Comparison of ENCODE assay signal across 22 cellular contexts in the genomic region with DNA sequence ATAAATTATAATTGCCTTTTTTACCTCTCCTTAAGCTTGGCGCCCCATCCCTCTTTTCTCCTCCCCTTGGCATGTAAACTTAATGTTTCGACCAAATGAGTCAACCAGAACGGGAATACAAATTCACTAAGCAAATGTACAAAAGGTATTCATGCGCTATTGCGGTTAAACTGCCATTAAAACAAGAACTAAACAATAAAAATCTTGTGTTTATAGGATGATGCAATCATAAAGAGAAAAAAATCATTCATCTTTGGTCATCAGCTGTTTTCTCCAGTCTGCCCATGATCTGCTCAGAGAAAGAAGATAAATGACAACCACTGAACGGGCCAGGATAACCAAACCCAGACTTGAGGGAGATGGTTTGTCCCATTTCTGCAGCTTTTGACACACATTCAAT.
"Had no signal": no experiment of that assay in that cellular context is flagged by ENCODE, and none has a peak within 500 bp of the region (broad histone marks: within the 10 kb centered on the region; RNA-seq: fewer than 3 reads in every experiment).

No MANE protein-coding gene starts in this region.

- H3K9ac ChIP-seq: KMS-11 had no signal

- DNase-seq: activated CD4-positive, alpha-beta memory T cell treated with anti-CD3 and anti-CD28 coated beads, Interleukin-2, amount 10 ng/mL, durations not matched to agents 7 days and 5 days; activated CD4-positive, alpha-beta T cell treated with anti-CD3 and anti-CD28 coated beads, Interleukin-2, amount 10 ng/mL, durations not matched to agents 7 days and 5 days; activated CD4-positive, CD25-positive, alpha-beta regulatory T cell; activated gamma-delta T cell; activated naive CD4-positive, alpha-beta T cell treated with anti-CD3 and anti-CD28 coated beads for 36 hours; activated T-cell treated with anti-CD3 and anti-CD28 coated beads for 4 hours; activated T-cell treated with anti-CD3 and anti-CD28 coated beads, Interleukin-2, amount 50 U/mL, for 48 hours; central memory CD4-positive, alpha-beta T cell; NCI-H1048; NCI-H1930; NCI-H2171; NCI-H2227 treated with DMSO at 0.1 percent for 48 hours; NCI-H510A; NCI-H526 treated with DMSO at 0.1 percent for 48 hours; NCI-H82; Peyer's patch; SHP77 had no signal

- H3K27me3 ChIP-seq: Peyer's patch, SJSA1 had no signal

- H3K9me3 ChIP-seq: Peyer's patch, SJSA1 had no signal

- H3K36me3 ChIP-seq: breast epithelium, Peyer's patch, SJSA1 had no signal

- ATAC-seq: activated T-helper 17 cell treated with anti-CD3 and anti-CD28 coated beads, Interleukin-2, amount 50 U/mL, for 72 hours had no signal

- H3K4me3 ChIP-seq: breast epithelium, Peyer's patch, SJSA1 had no signal

- H3K4me2 ChIP-seq: KMS-11 had no signal

- H3K4me1 ChIP-seq: breast epithelium, Peyer's patch, SJSA1 had no signal

- H3K27ac ChIP-seq: breast epithelium, KMS-11, Peyer's patch, SJSA1, VCaP had no signal
